In the genomic region with DNA sequence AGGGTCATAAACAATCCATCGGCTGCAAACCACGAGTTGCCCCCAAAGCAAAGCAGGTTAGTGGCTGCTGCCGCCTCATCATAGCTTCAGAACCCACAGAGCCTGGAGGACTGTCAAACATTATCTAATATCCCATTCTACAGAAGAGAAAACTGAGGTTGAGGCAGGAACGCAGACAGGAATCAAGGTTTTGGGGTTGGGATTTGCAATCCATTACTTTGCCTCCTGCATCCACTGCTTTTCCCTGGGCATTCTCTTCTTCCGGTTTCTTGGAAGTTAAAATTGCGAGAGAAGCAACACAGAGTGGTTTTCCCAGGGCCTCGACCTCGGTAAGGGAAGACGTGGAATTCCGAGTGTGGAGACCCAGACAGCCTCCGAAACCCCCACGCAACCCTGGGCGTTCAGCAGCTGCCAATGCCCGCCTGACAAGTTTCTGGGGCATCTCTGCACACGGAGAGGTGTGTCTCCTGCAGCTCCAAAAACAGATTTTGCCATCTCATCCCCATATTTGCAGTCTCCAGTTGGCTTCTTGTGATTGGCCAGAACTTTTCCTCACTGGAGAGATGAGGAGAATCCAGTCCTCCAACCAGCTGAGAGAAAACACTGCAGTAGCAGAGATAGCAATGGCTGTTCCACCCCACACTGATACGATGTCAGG, we compare ENCODE assay signal across 16 cellular contexts. TPM values are rescaled to one million over a fixed set of nuclear protein-coding genes. Genes with fewer than 3 reads are reported as not detected.
DNase-seq lines count a peak whose midpoint lies in the region; ATAC-seq and TF ChIP-seq lines count a peak whose summit lies in the region.
"Had no signal": no experiment of that assay in that cellular context is flagged by ENCODE, and none has a peak within 500 bp of the region (broad histone marks: within the 10 kb centered on the region; RNA-seq: fewer than 3 reads in every experiment).

No MANE protein-coding gene starts in this region.

- TF ChIP-seq CTCF in WERI-Rb-1 (IDR thresholded peaks at IDR 0.05; ENCODE audit: low read depth, low read length) (no peak), thoracic aorta (IDR thresholded peaks at IDR 0.05) (no peak), stomach (IDR thresholded peaks at IDR 0.05) (no peak)

- H3K9me3 ChIP-seq in WERI-Rb-1 (ENCODE audit: severe bottlenecking): no peaks in the 10 kb centered on the region
- H3K9me3 ChIP-seq in iPS-15b (ENCODE audit: control insufficient read depth, insufficient read depth, low read length): no peaks in the 10 kb centered on the region
- no peaks in the 10 kb centered on the region for H3K9me3 ChIP-seq in thoracic aorta
- no peaks in the 10 kb centered on the region for H3K9me3 ChIP-seq in stomach
- H3K9me3 ChIP-seq: uterus had no signal

- H3K36me3 Mint-ChIP-seq in activated T-cell treated with anti-CD3 and anti-CD28 coated beads, Interleukin-2, amount 50 U/mL, for 72 hours (ENCODE audit: insufficient read depth in 2 of 2): peaks cover 0 to 4% of the 10 kb centered on the region in 2 donors

- peak overlapping the region; percentile 81 to 87 for H3K4me3 Mint-ChIP-seq in activated T-cell treated with anti-CD3 and anti-CD28 coated beads, Interleukin-2, amount 50 U/mL, for 72 hours
- H3K4me3 Mint-ChIP-seq: activated naive CD4-positive, alpha-beta T cell treated with anti-CD3 and anti-CD28 coated beads, Interleukin-2, amount 50 U/mL, for 24 hours had no signal

- H3K4me1 ChIP-seq in iPS-15b (ENCODE audit: control insufficient read depth, insufficient read depth, low read length): no peaks in the 10 kb centered on the region
- no peaks in the 10 kb centered on the region for H3K4me1 ChIP-seq in thoracic aorta (ENCODE audit: control insufficient read depth in 1 of 2, low read depth in 2 of 2)
- peaks cover 4 to 18% (median 12%) of the 10 kb centered on the region in 4 donors for H3K4me1 ChIP-seq in stomach
- H3K4me1 ChIP-seq: uterus had no signal

- no peak overlapping the region for H3K9ac ChIP-seq in iPS-15b (ENCODE audit: low read depth, low read length)

- H3K4me3 ChIP-seq in WERI-Rb-1 (ENCODE audit: low read depth, low read length) (peak overlapping the region; percentile 70), iPS-15b (ENCODE audit: low read depth, low read length) (peak overlapping the region; percentile 53), thoracic aorta (peak overlapping the region; percentile 78), stomach (peak overlapping the region in 2 of 4 donors; percentile 46 to 52)

- no peak for TF ChIP-seq EP300 in stomach (IDR thresholded peaks at IDR 0.05)

- peaks cover 5% of the 10 kb centered on the region for H3K4me1 Mint-ChIP-seq in activated T-cell treated with anti-CD3 and anti-CD28 coated beads, Interleukin-2, amount 50 U/mL, for 72 hours (ENCODE audit: low read depth)

- no peak overlapping the region for H3K27ac Mint-ChIP-seq in activated T-cell treated with anti-CD3 and anti-CD28 coated beads, Interleukin-2, amount 50 U/mL, for 72 hours
- H3K27ac Mint-ChIP-seq: activated B cell treated with CpG ODN at 0.5 μM for 24 hours; activated naive CD4-positive, alpha-beta T cell treated with anti-CD3 and anti-CD28 coated beads, Interleukin-2, amount 50 U/mL, for 24 hours had no signal

- no peaks in the 10 kb centered on the region for H3K36me3 ChIP-seq in WERI-Rb-1
- no peaks in the 10 kb centered on the region for H3K36me3 ChIP-seq in iPS-15b (ENCODE audit: control insufficient read depth, insufficient read depth, low read length)
- no peaks in the 10 kb centered on the region for H3K36me3 ChIP-seq in thoracic aorta
- H3K36me3 ChIP-seq in stomach: no peaks in the 10 kb centered on the region
- H3K36me3 ChIP-seq: heart left ventricle, uterus had no signal

- no peak for ATAC-seq in activated T-cell treated with anti-CD3 and anti-CD28 coated beads, Interleukin-2, amount 50 U/mL, for 72 hours (replicated peaks in 1 of 2)
- no peak for ATAC-seq in thoracic aorta (ENCODE audit: insufficient number of reproducible peaks, low FRiP score, low read depth)

- no peak for DNase-seq in activated T-cell treated with anti-CD3 and anti-CD28 coated beads, Interleukin-2, amount 50 U/mL, for 72 hours
- no peak for DNase-seq in activated T-cell treated with anti-CD3 and anti-CD28 coated beads, Interleukin-2, amount 50 U/mL, for 48 hours
- DNase-seq in WERI-Rb-1 (no peak), thoracic aorta (ENCODE audit: low spot score) (no peak), stomach (no peak), kidney tubule cell (ENCODE audit: low spot score) (no peak), DMS114 treated with DMSO at 0.1 percent for 48 hours (lab: John Stamatoyannopoulos, UW; ENCODE audit: unreplicated experiment) (no peak)
- DNase-seq: activated B cell treated with CpG ODN at 0.5 μM for 24 hours; activated CD8-positive, alpha-beta memory T cell treated with anti-CD3 and anti-CD28 coated beads, Interleukin-2, amount 50 U/mL, for 4 hours; erythroblast; H7; heart left ventricle; stimulated activated CD4-positive, alpha-beta T cell treated with anti-CD3 and anti-CD28 coated beads, Interleukin-4, amount 100 ng/mL, for 24 hours had no signal

- no peaks in the 10 kb centered on the region for H3K27me3 ChIP-seq in WERI-Rb-1 (ENCODE audit: insufficient read depth, low read depth, severe bottlenecking)
- H3K27me3 ChIP-seq in iPS-15b (ENCODE audit: control insufficient read depth, insufficient read depth, low read length): peaks cover 32% of the 10 kb centered on the region
- no peaks in the 10 kb centered on the region for H3K27me3 ChIP-seq in thoracic aorta (replicated peaks; ENCODE audit: insufficient read depth)
- H3K27me3 ChIP-seq in stomach: peaks cover 0 to 23% (median 0%) of the 10 kb centered on the region in 3 donors
- H3K27me3 ChIP-seq: uterus had no signal

- H3K27ac ChIP-seq in WERI-Rb-1 (no peak overlapping the region), thoracic aorta (no peak overlapping the region), stomach (peak overlapping the region in 2 of 5 donors; percentile 59 to 71)
- H3K27ac ChIP-seq: heart left ventricle, uterus had no signal

- peaks cover 0 to 3% of the 10 kb centered on the region in 2 donors for H3K9me3 Mint-ChIP-seq in activated T-cell treated with anti-CD3 and anti-CD28 coated beads, Interleukin-2, amount 50 U/mL, for 72 hours
- H3K9me3 Mint-ChIP-seq: activated naive CD4-positive, alpha-beta T cell treated with anti-CD3 and anti-CD28 coated beads, Interleukin-2, amount 50 U/mL, for 24 hours had no signal

- 84 to 91% (median 87%) methylated on average over 16 of the region's 16 CpGs for WGBS in stomach, 5 donors

- H3K27me3 Mint-ChIP-seq in activated T-cell treated with anti-CD3 and anti-CD28 coated beads, Interleukin-2, amount 50 U/mL, for 72 hours (ENCODE audit: low read depth): peaks cover 46% of the 10 kb centered on the region

- intact Hi-C loops in stomach (cut with DNase I; ENCODE audit: low total_unique reads): no loop called here

- TF ChIP-seq POLR2A in stomach (IDR thresholded peaks at IDR 0.05): no peak

RNA-seq across cellular contexts. Expression of a gene that starts 45.5 kb away (rescaled TPM):
- 1 to 10 TPM; 5.6 to 6.9 TPM for total RNA-seq in activated T-cell treated with anti-CD3 and anti-CD28 coated beads, Interleukin-2, amount 50 U/mL, for 72 hours
- total RNA-seq in thoracic aorta: 1 to 10 TPM; 1.3 to 4.7 TPM
- 10 to 100 TPM in 1 of 5 donors, 1 to 10 TPM in 3, not detected in 1; 1.8 to 12.5 (median 7.5) TPM for total RNA-seq in stomach
- 1 to 10 TPM; 2.1 to 2.8 (median 2.4) TPM for polyA plus RNA-seq in stomach
- total RNA-seq: activated B cell treated with CpG ODN at 0.5 μM for 24 hours had no signal
